Comparison of ENCODE assay signal across 1 cellular context in genomic region chrX:153927936-153928760, GRCh38.
TF ChIP-seq lines count a peak whose summit lies in the region.

No MANE protein-coding gene starts in this region.

TF ChIP-seq in K562, 482 proteins besides CTCF, POLR2A, EP300 and RAD21 (continued from another document and continues in another):
- no peak for TF ChIP-seq PATZ1 (CRISPR knock-in tag; IDR thresholded peaks at IDR 0.05; ENCODE audit: borderline replicate concordance)
- no peak for TF ChIP-seq ZNF586 (CRISPR knock-in tag; conservative IDR thresholded peaks at IDR 0.05)
- TF ChIP-seq CBX5 (IDR thresholded peaks at IDR 0.05; ENCODE audit: borderline replicate concordance, low read depth) = no peak
- TF ChIP-seq NR2F6 (CRISPR knock-in tag; IDR thresholded peaks at IDR 0.05) = no peak
- no peak for TF ChIP-seq HOMEZ (CRISPR knock-in tag; IDR thresholded peaks at IDR 0.05)
- TF ChIP-seq ZNF395 (CRISPR knock-in tag; IDR thresholded peaks at IDR 0.05) = no peak
- peak in 2 of 3 experiments; percentile 38 to 63 for TF ChIP-seq YY1 (IDR thresholded peaks at IDR 0.05; ENCODE audit: borderline replicate concordance in 1 of 3, control insufficient read depth in 1 of 3, extremely low read depth in 1 of 3, insufficient read depth in 3 of 3, insufficient read length in 1 of 3, insufficient replicate concordance in 2 of 3, low read depth in 1 of 3, low read length in 2 of 3)
- TF ChIP-seq KLF10 (CRISPR knock-in tag; IDR thresholded peaks at IDR 0.05) = no peak
- no peak for TF ChIP-seq PHF21A (IDR thresholded peaks at IDR 0.05; ENCODE audit: borderline replicate concordance, low read depth)
- TF ChIP-seq NCOA1 (IDR thresholded peaks at IDR 0.05; ENCODE audit: low read depth) = no peak
- TF ChIP-seq TCF15 (CRISPR knock-in tag; IDR thresholded peaks at IDR 0.05) = no peak
- TF ChIP-seq HDGF (IDR thresholded peaks at IDR 0.05) = no peak
- TF ChIP-seq ZBTB33 (CRISPR knock-in tag; IDR thresholded peaks at IDR 0.05) = no peak
- TF ChIP-seq DMBX1 (CRISPR knock-in tag; IDR thresholded peaks at IDR 0.05; ENCODE audit: borderline replicate concordance) = no peak
- TF ChIP-seq NCOA2 (IDR thresholded peaks at IDR 0.05; ENCODE audit: partially characterized antibody in 2 of 2) = no peak
- TF ChIP-seq POLR3A (IDR thresholded peaks at IDR 0.05; ENCODE audit: borderline replicate concordance, extremely low read depth, insufficient read depth, insufficient read length) = no peak
- no peak for TF ChIP-seq RFX7 (CRISPR knock-in tag; IDR thresholded peaks at IDR 0.05)
- TF ChIP-seq TAF1 (IDR thresholded peaks at IDR 0.05; ENCODE audit: control insufficient read depth, extremely low read depth, insufficient read depth, low read length, severe bottlenecking) = peak; percentile 15
- no peak for TF ChIP-seq FOXM1 (IDR thresholded peaks at IDR 0.05; ENCODE audit: low read depth)
- no peak for TF ChIP-seq FOXM1 (CRISPR knock-in tag; IDR thresholded peaks at IDR 0.05; ENCODE audit: low read depth)
- no peak for TF ChIP-seq ESRRB (CRISPR knock-in tag; IDR thresholded peaks at IDR 0.05; ENCODE audit: borderline replicate concordance)
- TF ChIP-seq HMGXB4 (CRISPR knock-in tag; IDR thresholded peaks at IDR 0.05) = no peak
- no peak for TF ChIP-seq BCLAF1 (IDR thresholded peaks at IDR 0.05; ENCODE audit: borderline replicate concordance in 1 of 2, control insufficient read depth in 1 of 2, low read depth in 2 of 2, low read length in 1 of 2)
- TF ChIP-seq TFAM (CRISPR knock-in tag; conservative IDR thresholded peaks at IDR 0.05) = no peak
- no peak for TF ChIP-seq ZZZ3 (IDR thresholded peaks at IDR 0.05)
- no peak for TF ChIP-seq ASH1L (IDR thresholded peaks at IDR 0.05; ENCODE audit: borderline replicate concordance, low read depth, partially characterized antibody)
- no peak for TF ChIP-seq TCF7L2 (IDR thresholded peaks at IDR 0.05; ENCODE audit: low read depth, low read length)
- TF ChIP-seq HNRNPUL1 (IDR thresholded peaks at IDR 0.05; ENCODE audit: low read length) = no peak
- TF ChIP-seq MCM5 (IDR thresholded peaks at IDR 0.05; ENCODE audit: low read depth) = no peak
- TF ChIP-seq SREBF2 (CRISPR knock-in tag; IDR thresholded peaks at IDR 0.05) = no peak
- no peak for TF ChIP-seq ZNF280A (IDR thresholded peaks at IDR 0.05; ENCODE audit: low read depth, partially characterized antibody)
- TF ChIP-seq PCBP1 (IDR thresholded peaks at IDR 0.05; ENCODE audit: low read depth, low read length, poor library complexity, severe bottlenecking) = peak; percentile 37
- no peak for TF ChIP-seq ZBTB1 (CRISPR knock-in tag; IDR thresholded peaks at IDR 0.05; ENCODE audit: borderline replicate concordance, low read depth)
- TF ChIP-seq HDAC6 (IDR thresholded peaks at IDR 0.05; ENCODE audit: low read depth, low read length) = no peak
- peak; percentile 51 for TF ChIP-seq HNRNPLL (IDR thresholded peaks at IDR 0.05; ENCODE audit: low read depth, low read length, poor library complexity, severe bottlenecking)
- no peak for TF ChIP-seq HDAC3 (IDR thresholded peaks at IDR 0.05; ENCODE audit: borderline replicate concordance, partially characterized antibody)
- TF ChIP-seq NONO (IDR thresholded peaks at IDR 0.05; ENCODE audit: low read depth in 2 of 2, low read length in 1 of 2) = peak in 1 of 2 experiments; percentile 86; a peak in 2 of 4 replicates
- peak; percentile 64; the same call in 1 of the 2 replicates for TF ChIP-seq PHF8 (IDR thresholded peaks at IDR 0.05; ENCODE audit: borderline replicate concordance, low read length)
- no peak for TF ChIP-seq ZNF12 (CRISPR knock-in tag; IDR thresholded peaks at IDR 0.05)
- TF ChIP-seq ZNF121 (CRISPR knock-in tag; conservative IDR thresholded peaks at IDR 0.05) = no peak
- no peak for TF ChIP-seq TBP (optimal IDR thresholded peaks at IDR 0.05; ENCODE audit: low read depth, low read length)
- no peak for TF ChIP-seq CUX1 (CRISPR knock-in tag; IDR thresholded peaks at IDR 0.05)
- TF ChIP-seq SOX6 (IDR thresholded peaks at IDR 0.05) = 0 out of 2 replicates have a peak, but pooled peaks have one; percentile 27
- no peak for TF ChIP-seq FOS (IDR thresholded peaks at IDR 0.05; ENCODE audit: extremely low read depth, insufficient read length)
- peak; percentile 36 for TF ChIP-seq SP2 (IDR thresholded peaks at IDR 0.05; ENCODE audit: extremely low read depth, low read depth, low read length, poor library complexity, severe bottlenecking)
- TF ChIP-seq GABPA (tag; conservative IDR thresholded peaks at IDR 0.05; ENCODE audit: low read depth) = peak; percentile 91
